ENCODE assay signal across 19 cellular contexts in genomic region chr2:113799375-113799774, GRCh38. TPM values are rescaled to one million over a fixed set of nuclear protein-coding genes. Genes with fewer than 3 reads are reported as not detected.
DNase-seq lines count a peak whose midpoint lies in the region; ATAC-seq and TF ChIP-seq lines count a peak whose summit lies in the region.
"Had no signal": no experiment of that assay in that cellular context is flagged by ENCODE, and none has a peak within 500 bp of the region (broad histone marks: within the 10 kb centered on the region; RNA-seq: fewer than 3 reads in every experiment).

No MANE protein-coding gene starts in this region.

- peak; percentile 38 for TF ChIP-seq CTCF in foreskin keratinocyte (conservative IDR thresholded peaks at IDR 0.05)

- no peak for ATAC-seq in foreskin keratinocyte
- no peak for ATAC-seq in HG02571 (IDR thresholded peaks at IDR 0.05; ENCODE audit: unreplicated experiment)
- ATAC-seq in GM18909 (IDR thresholded peaks at IDR 0.05; ENCODE audit: poor library complexity, unreplicated experiment): no peak
- no peak for ATAC-seq in left colon
- ATAC-seq: left lung; stimulated activated effector memory CD8-positive, alpha-beta T cell treated with anti-CD3 and anti-CD28 coated beads, Interleukin-12 subunit alpha, Interleukin-12 subunit beta, amount 100 ng/mL, for 72 hours had no signal

- intact Hi-C loops in left colon (cut with DNase I, micrococcal nuclease): no loop called here

- H3K27me3 ChIP-seq in foreskin keratinocyte: no peaks in the 10 kb centered on the region
- H3K27me3 ChIP-seq: BE2C, left lung, ovary, SJSA1 had no signal

- H3K4me1 ChIP-seq in foreskin keratinocyte: no peaks in the 10 kb centered on the region
- H3K4me1 ChIP-seq: BE2C, left lung, SJSA1 had no signal

- no peak overlapping the region for H3K27ac ChIP-seq in foreskin keratinocyte
- H3K27ac ChIP-seq: left lung, ovary, SJSA1, skin epidermis had no signal

- peak; percentile 70 to 74 for DNase-seq in AML-193 (lab: John Stamatoyannopoulos, UW)
- DNase-seq in M059J (ENCODE audit: low read depth): peak; percentile 11
- DNase-seq in SKM-1 treated with dmso at 0.1 percent for 144 hours (lab: John Stamatoyannopoulos, UW; ENCODE audit: unreplicated experiment): peak; percentile 38
- no peak for DNase-seq in foreskin keratinocyte
- no peak for DNase-seq in RKO (ENCODE audit: low spot score)
- DNase-seq in left colon: no peak
- DNase-seq: activated gamma-delta T cell treated with Interleukin-2 at 50 U/mL for 16 hours, BE2C, DND-41, left lung, NCI-H187 treated with DMSO at 0.1 percent for 48 hours, NCI-H526 treated with DMSO at 0.1 percent for 48 hours, ovary, trophoblast cell had no signal

RNA-seq across cellular contexts. Expression of gene SLC35F5, which starts 42.9 kb away (rescaled TPM):
- 60.9 and 66.1 TPM in 2 replicates for total RNA-seq in M059J (2014; rRNA removed; shearing (Covaris generic))
- total RNA-seq in foreskin keratinocyte (41.5 and 50.5 TPM in 2 replicates), left colon (100 to 1,000 TPM; 130 to 132 TPM)
- 17.6 and 19.1 TPM in 2 replicates for polyA plus RNA-seq in foreskin keratinocyte

Comparison
In these comparisons a context has a peak if more than half of its experiments do, and no peak if none do; other contexts are left out.
1. DNase-seq: peak in AML-193 (2 of 2), M059J (single experiment) and SKM-1 treated with dmso at 0.1 percent for 144 hours (single experiment); none in foreskin keratinocyte (0 of 2), RKO (single experiment) and left colon (0 of 2).